Comparison of ENCODE assay signal across 16 cellular contexts in the genomic region with DNA sequence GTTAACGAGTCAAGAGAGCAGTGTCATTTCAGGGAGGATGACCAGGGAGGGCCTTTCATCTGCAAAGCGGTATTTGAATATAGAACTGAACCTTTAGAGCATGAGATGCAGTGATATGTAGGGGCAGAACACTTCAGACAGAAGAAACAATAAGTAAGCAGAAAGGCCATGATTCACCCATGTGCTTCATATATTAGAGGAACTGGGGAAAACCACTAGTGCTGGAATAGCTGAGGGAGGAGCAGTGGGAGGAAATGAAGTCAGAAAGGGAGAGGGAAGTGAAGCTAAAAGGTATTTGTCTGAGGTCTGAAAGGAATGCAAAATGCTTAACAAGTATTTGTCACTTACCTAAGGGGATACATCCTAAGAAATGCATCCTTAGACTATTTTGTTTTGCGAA.
A peak's percentile ranks its signal among the peaks of the same experiment; 100 is the strongest.
DNase-seq lines count a peak whose midpoint lies in the region; TF ChIP-seq lines count a peak whose summit lies in the region.
"Had no signal": no experiment of that assay in that cellular context is flagged by ENCODE, and none has a peak within 500 bp of the region (broad histone marks: within the 10 kb centered on the region; RNA-seq: fewer than 3 reads in every experiment).

No MANE protein-coding gene starts in this region.

- peaks cover 14% of the 10 kb centered on the region for H3K4me1 ChIP-seq in SJSA1 (replicated peaks)
- H3K4me1 ChIP-seq: esophagus squamous epithelium had no signal

- TF ChIP-seq CTCF in fibroblast of mammary gland (conservative IDR thresholded peaks at IDR 0.05; ENCODE audit: control insufficient read depth, insufficient read depth, low read depth, low read length): no peak

- no peaks in the 10 kb centered on the region for H3K36me3 ChIP-seq in SJSA1
- H3K36me3 ChIP-seq: esophagus squamous epithelium had no signal

- H3K27me3 ChIP-seq in SJSA1 (replicated peaks): no peaks in the 10 kb centered on the region
- H3K27me3 ChIP-seq: esophagus squamous epithelium had no signal

- H3K4me3 ChIP-seq in SJSA1: no peak overlapping the region
- no peak overlapping the region for H3K4me3 ChIP-seq in fibroblast of mammary gland (ENCODE audit: control insufficient read depth, low read depth, low read length)
- H3K4me3 ChIP-seq: esophagus squamous epithelium, skin epidermis had no signal

- DNase-seq in SIG-M5 treated with dmso at 0.1 percent for 504 hours (lab: John Stamatoyannopoulos, UW; ENCODE audit: unreplicated experiment) (peak; percentile 2), SIG-M5 (lab: John Stamatoyannopoulos, UW) (no peak), SJSA1 (ENCODE audit: low read depth in 1 of 2, low spot score in 2 of 2) (peak in 1 of 2 experiments; percentile 25), fibroblast of mammary gland (ENCODE audit: low read depth) (peak; percentile 14), NCI-H1417 treated with DMSO at 0.1 percent for 48 hours (lab: John Stamatoyannopoulos, UW) (no peak)
- DNase-seq in activated effector memory CD4-positive, alpha-beta T cell treated with Interleukin-2 at 50 U/mL for 16 hours: no peak
- no peak for DNase-seq in stimulated activated CD4-positive, alpha-beta T cell treated with anti-CD3 and anti-CD28 coated beads, Interleukin-12 subunit alpha, Interleukin-12 subunit beta, amount 100 ng/mL, for 4 hours
- no peak for DNase-seq in activated naive CD4-positive, alpha-beta T cell treated with anti-CD3 and anti-CD28 coated beads, Interleukin-2, amount 50 U/mL, for 16 hours
- DNase-seq: 8988T; activated naive CD8-positive, alpha-beta T cell treated with anti-CD3 and anti-CD28 coated beads for 36 hours; esophagus squamous epithelium; NCI-H1092 treated with DMSO at 0.1 percent for 48 hours; NCI-H446; nucleus accumbens had no signal

- H3K9me3 ChIP-seq in SJSA1 (replicated peaks): no peaks in the 10 kb centered on the region
- H3K9me3 ChIP-seq: esophagus squamous epithelium had no signal

- H3K27ac ChIP-seq in SJSA1: peak overlapping the region; percentile 29
- H3K27ac ChIP-seq: esophagus squamous epithelium, skin epidermis, VCaP had no signal

Comparison
In these comparisons a context has a peak if more than half of its experiments do, and no peak if none do; other contexts are left out.
1. DNase-seq: peak in SIG-M5 treated with dmso at 0.1 percent for 504 hours (single experiment) and fibroblast of mammary gland (single experiment); none in SIG-M5 (single experiment), NCI-H1417 treated with DMSO at 0.1 percent for 48 hours (single experiment), activated effector memory CD4-positive, alpha-beta T cell treated with Interleukin-2 at 50 U/mL for 16 hours (single experiment), stimulated activated CD4-positive, alpha-beta T cell treated with anti-CD3 and anti-CD28 coated beads, Interleukin-12 subunit alpha, Interleukin-12 subunit beta, amount 100 ng/mL, for 4 hours (single experiment) and activated naive CD4-positive, alpha-beta T cell treated with anti-CD3 and anti-CD28 coated beads, Interleukin-2, amount 50 U/mL, for 16 hours (single experiment).